1 cellular context compared by ENCODE assay signal in the genomic region with DNA sequence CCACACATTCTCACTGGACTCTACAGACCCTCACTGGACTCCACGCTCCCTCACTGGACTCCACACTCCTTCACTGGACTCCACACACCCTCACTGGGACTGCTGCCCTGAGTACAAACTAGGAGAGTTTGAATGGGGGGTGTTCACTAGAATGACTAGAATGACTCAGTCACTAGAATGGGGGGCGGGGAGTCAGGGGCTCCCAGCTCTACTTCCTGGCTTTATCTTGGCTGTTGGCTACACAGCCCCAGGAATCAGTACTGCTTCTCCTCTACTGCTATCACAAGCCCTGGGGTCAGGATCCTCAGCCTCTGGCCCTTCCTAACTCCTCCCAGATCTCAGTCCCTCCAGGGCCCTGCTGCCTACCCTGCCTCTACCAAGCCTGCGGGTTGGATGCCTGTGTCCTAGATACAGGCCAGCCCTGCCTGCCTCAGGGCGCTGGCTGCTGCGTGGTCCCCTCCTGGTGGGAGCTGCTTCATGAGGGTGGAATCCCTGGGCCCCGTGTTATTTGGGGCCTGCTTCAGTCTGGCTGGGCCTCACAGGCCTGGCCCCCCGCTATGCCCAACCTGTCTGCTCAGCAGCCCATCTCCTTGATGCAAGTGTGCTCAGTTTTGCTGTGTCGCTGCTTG.
TF ChIP-seq lines count a peak whose summit lies in the region.

No MANE protein-coding gene starts in this region.

TF ChIP-seq in HepG2, 621 proteins besides CTCF, POLR2A, EP300 and RAD21 (continued from another document):
- TF ChIP-seq, protein P1, sequence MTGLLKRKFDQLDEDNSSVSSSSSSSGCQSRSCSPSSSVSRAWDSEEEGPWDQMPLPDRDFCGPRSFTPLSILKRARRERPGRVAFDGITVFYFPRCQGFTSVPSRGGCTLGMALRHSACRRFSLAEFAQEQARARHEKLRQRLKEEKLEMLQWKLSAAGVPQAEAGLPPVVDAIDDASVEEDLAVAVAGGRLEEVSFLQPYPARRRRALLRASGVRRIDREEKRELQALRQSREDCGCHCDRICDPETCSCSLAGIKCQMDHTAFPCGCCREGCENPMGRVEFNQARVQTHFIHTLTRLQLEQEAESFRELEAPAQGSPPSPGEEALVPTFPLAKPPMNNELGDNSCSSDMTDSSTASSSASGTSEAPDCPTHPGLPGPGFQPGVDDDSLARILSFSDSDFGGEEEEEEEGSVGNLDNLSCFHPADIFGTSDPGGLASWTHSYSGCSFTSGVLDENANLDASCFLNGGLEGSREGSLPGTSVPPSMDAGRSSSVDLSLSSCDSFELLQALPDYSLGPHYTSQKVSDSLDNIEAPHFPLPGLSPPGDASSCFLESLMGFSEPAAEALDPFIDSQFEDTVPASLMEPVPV (CRISPR knock-in tag; IDR thresholded peaks at IDR 0.05), result peak; percentile 41; the same call in 1 of the 2 replicates
- TF ChIP-seq NKX3-1 (CRISPR knock-in tag; IDR thresholded peaks at IDR 0.05) (no peak), ZSCAN12 (CRISPR knock-in tag; IDR thresholded peaks at IDR 0.05) (no peak), ZNF605 (CRISPR knock-in tag; IDR thresholded peaks at IDR 0.05) (no peak), FOSL2 (CRISPR knock-in tag; IDR thresholded peaks at IDR 0.05) (0 out of 2 replicates have a peak, but pooled peaks have one; percentile 3), SALL1 (CRISPR knock-in tag; IDR thresholded peaks at IDR 0.05) (0 out of 2 replicates have a peak, but pooled peaks have one; percentile 7), ZNF556 (CRISPR knock-in tag; IDR thresholded peaks at IDR 0.05; ENCODE audit: borderline replicate concordance) (no peak), ZNF768 (CRISPR knock-in tag; IDR thresholded peaks at IDR 0.05) (peak; percentile 51; the same call in 1 of the 2 replicates), ZNF652 (CRISPR knock-in tag; IDR thresholded peaks at IDR 0.05; ENCODE audit: borderline replicate concordance, low read depth) (no peak), TMF1 (CRISPR knock-in tag; IDR thresholded peaks at IDR 0.05; ENCODE audit: low read depth) (0 out of 2 replicates have a peak, but pooled peaks have one; percentile 22)
